In genomic region chr7:19713676-19714075, GRCh38 we compare ENCODE assay signal across 9 cellular contexts. TPM values are rescaled to one million over a fixed set of nuclear protein-coding genes. Genes with fewer than 3 reads are reported as not detected.
DNase-seq lines count a peak whose midpoint lies in the region; ATAC-seq and TF ChIP-seq lines count a peak whose summit lies in the region.
"Had no signal": no experiment of that assay in that cellular context is flagged by ENCODE, and none has a peak within 500 bp of the region (broad histone marks: within the 10 kb centered on the region; RNA-seq: fewer than 3 reads in every experiment).

No MANE protein-coding gene starts in this region.

- peak overlapping the region; percentile 52 for H3K4me3 Mint-ChIP-seq in neural crest cell
- H3K4me3 Mint-ChIP-seq: activated naive CD8-positive, alpha-beta T cell treated with anti-CD3 and anti-CD28 coated beads, Interleukin-2, amount 10 ng/mL, durations not matched to agents 7 days and 5 days had no signal

- peaks cover 15% of the 10 kb centered on the region for H3K27me3 Mint-ChIP-seq in neural crest cell (ENCODE audit: low read depth)

- no peaks in the 10 kb centered on the region for H3K9me3 Mint-ChIP-seq in neural crest cell
- H3K9me3 Mint-ChIP-seq: activated naive CD8-positive, alpha-beta T cell treated with anti-CD3 and anti-CD28 coated beads, Interleukin-2, amount 10 ng/mL, durations not matched to agents 7 days and 5 days had no signal

- no peak overlapping the region for H3K27ac Mint-ChIP-seq in neural crest cell (ENCODE audit: unreplicated experiment)
- H3K27ac Mint-ChIP-seq: activated naive CD8-positive, alpha-beta T cell treated with anti-CD3 and anti-CD28 coated beads, Interleukin-2, amount 10 ng/mL, durations not matched to agents 7 days and 5 days had no signal

- H3K4me1 Mint-ChIP-seq in neural crest cell: peaks cover 6% of the 10 kb centered on the region

- in situ Hi-C loops in KBM-7 (cut with MboI; ENCODE audit: low pct_unique_long_range_greater_than_20kb, low sequenced_read_pairs): no loop called here

- peak; percentile 75 for TF ChIP-seq CTCF in neural crest cell (conservative IDR thresholded peaks at IDR 0.05)

- H3K36me3 Mint-ChIP-seq in neural crest cell (ENCODE audit: low read depth): no peaks in the 10 kb centered on the region
- H3K36me3 Mint-ChIP-seq: activated naive CD8-positive, alpha-beta T cell treated with anti-CD3 and anti-CD28 coated beads, Interleukin-2, amount 10 ng/mL, durations not matched to agents 7 days and 5 days had no signal

- peak; percentile 23 to 45 for DNase-seq in NCI-H2081 (lab: John Stamatoyannopoulos, UW)
- no peak for DNase-seq in NCI-H2081 treated with DMSO at 0.1 percent for 48 hours (lab: John Stamatoyannopoulos, UW)
- peak; percentile 55 for DNase-seq in KBM-7
- DNase-seq in T follicular helper cell (ENCODE audit: low read depth): peak; percentile 28
- DNase-seq in effector CD4-positive, alpha-beta T cell: peak; percentile 35
- DNase-seq in neural crest cell (ENCODE audit: low read depth, low spot score): peak; percentile 38
- DNase-seq in ecto neural progenitor cell (ENCODE audit: low spot score): no peak
- DNase-seq: activated naive CD8-positive, alpha-beta T cell treated with anti-CD3 and anti-CD28 coated beads, Interleukin-2, amount 10 ng/mL, durations not matched to agents 7 days and 5 days had no signal

- ATAC-seq in GM21526 (IDR thresholded peaks at IDR 0.05; ENCODE audit: low FRiP score, unreplicated experiment): no peak

RNA-seq across cellular contexts. Expression of gene POLR1F, which starts 4.8 kb away (rescaled TPM):
- total RNA-seq in neural crest cell: 16.3 and 17.9 TPM in 2 replicates

RNA-seq across cellular contexts. Expression of gene TMEM196, which starts 59.7 kb away (rescaled TPM):
- 0.55 and 0.65 TPM in 2 replicates for total RNA-seq in neural crest cell
- total RNA-seq: activated naive CD8-positive, alpha-beta T cell treated with anti-CD3 and anti-CD28 coated beads, Interleukin-2, amount 10 ng/mL, durations not matched to agents 7 days and 5 days had no signal

Comparison
In these comparisons a context has a peak if more than half of its experiments do, and no peak if none do; other contexts are left out.
1. DNase-seq: peak in NCI-H2081 (2 of 2), KBM-7 (single experiment), T follicular helper cell (single experiment), effector CD4-positive, alpha-beta T cell (single experiment) and neural crest cell (single experiment); none in NCI-H2081 treated with DMSO at 0.1 percent for 48 hours (single experiment) and ecto neural progenitor cell (single experiment).